In the genomic region with DNA sequence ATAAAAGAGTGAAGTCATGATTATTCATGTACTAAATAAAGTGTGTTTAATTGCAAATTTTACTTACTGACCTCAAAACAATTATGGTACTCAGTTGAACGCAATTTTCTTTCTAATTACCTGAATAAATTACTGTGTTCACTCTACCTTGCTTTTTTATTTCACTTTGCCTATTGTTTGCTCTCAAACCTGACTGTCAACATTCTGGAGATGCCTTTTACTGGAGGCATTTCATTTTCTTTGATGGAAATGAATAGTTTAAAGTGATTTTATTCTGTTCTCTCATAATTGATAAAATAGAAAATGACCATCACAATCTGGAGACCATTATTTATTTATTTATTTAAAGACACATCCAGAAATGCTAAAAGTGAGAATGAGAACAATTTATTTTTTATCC, we compare ENCODE assay signal across 15 cellular contexts.
DNase-seq lines count a peak whose midpoint lies in the region; ATAC-seq and TF ChIP-seq lines count a peak whose summit lies in the region.
"Had no signal": no experiment of that assay in that cellular context is flagged by ENCODE, and none has a peak within 500 bp of the region (broad histone marks: within the 10 kb centered on the region; RNA-seq: fewer than 3 reads in every experiment).

No MANE protein-coding gene starts in this region.

- H3K9me3 ChIP-seq in KOPT-K1 (ENCODE audit: insufficient read depth, low read length, poor library complexity, severe bottlenecking) (no peaks in the 10 kb centered on the region), SU-DHL-6 (ENCODE audit: insufficient read depth, low read length) (0 out of 2 replicates have a peak, but pooled peaks cover 10% of the 10 kb centered on the region)
- no peaks in the 10 kb centered on the region for H3K9me3 ChIP-seq in CD8-positive, alpha-beta T cell (ENCODE audit: low read length)
- H3K9me3 ChIP-seq: BE2C, Caco-2, HAP-1 had no signal

- H3K27ac Mint-ChIP-seq in CD8-positive, alpha-beta T cell = no peak overlapping the region
- H3K27ac Mint-ChIP-seq: CD4-positive, alpha-beta memory T cell; IgD-negative memory B cell had no signal

- POLR2A ChIA-PET in CD8-positive, alpha-beta T cell (lab: Charles Lee) = no interaction called here

- H3K4me1 Mint-ChIP-seq in CD8-positive, alpha-beta T cell (ENCODE audit: low read depth) = no peaks in the 10 kb centered on the region
- H3K4me1 Mint-ChIP-seq: CD4-positive, alpha-beta memory T cell; IgD-negative memory B cell had no signal

- no peaks in the 10 kb centered on the region for H3K79me2 ChIP-seq in SU-DHL-6 (ENCODE audit: insufficient read depth, low read length)

- H3K9me2 ChIP-seq in SU-DHL-6 (replicated peaks; ENCODE audit: insufficient read depth, low read length) = no peaks in the 10 kb centered on the region

- intact Hi-C loops in CD8-positive, alpha-beta T cell (cut with DNase I, micrococcal nuclease) = no loop called here

- ATAC-seq in CD8-positive, alpha-beta T cell = no peak

- H3K36me3 ChIP-seq in KOPT-K1 (ENCODE audit: insufficient read depth, low read length) (no peaks in the 10 kb centered on the region), SU-DHL-6 (ENCODE audit: low read length) (0 out of 2 replicates have a peak, but pooled peaks cover 5% of the 10 kb centered on the region)
- no peaks in the 10 kb centered on the region for H3K36me3 ChIP-seq in CD8-positive, alpha-beta T cell (ENCODE audit: insufficient read depth, low read length)
- H3K36me3 ChIP-seq: BE2C, HAP-1 had no signal

- no peaks in the 10 kb centered on the region for H3F3A ChIP-seq in SU-DHL-6 (ENCODE audit: insufficient read depth)

- H3K9me3 Mint-ChIP-seq in CD8-positive, alpha-beta T cell = peaks cover 19% of the 10 kb centered on the region

- H3K4me1 ChIP-seq in CD8-positive, alpha-beta T cell (ENCODE audit: insufficient read depth, low read length) = no peaks in the 10 kb centered on the region
- H3K4me1 ChIP-seq: BE2C, Caco-2, HAP-1 had no signal

- CTCF ChIA-PET in CD8-positive, alpha-beta T cell (lab: Charles Lee) = no interaction called here

- no peaks in the 10 kb centered on the region for H3K36me3 Mint-ChIP-seq in CD8-positive, alpha-beta T cell
- H3K36me3 Mint-ChIP-seq: CD4-positive, alpha-beta memory T cell; IgD-negative memory B cell had no signal

- H3K4me3 ChIP-seq in SU-DHL-6 (ENCODE audit: insufficient read depth, low read length, poor library complexity, severe bottlenecking) = no peak overlapping the region
- no peak overlapping the region for H3K4me3 ChIP-seq in CD8-positive, alpha-beta T cell (ENCODE audit: low read depth, low read length)
- H3K4me3 ChIP-seq: HAP-1 had no signal

- DNase-seq in COR-L47 (lab: John Stamatoyannopoulos, UW) (peak; percentile 33), NCI-H69 (lab: John Stamatoyannopoulos, UW) (peak; percentile 42), NCI-H510A treated with DMSO at 0.1 percent for 48 hours (lab: John Stamatoyannopoulos, UW) (no peak), AG08395 (ENCODE audit: low spot score) (no peak)
- no peak for DNase-seq in CD8-positive, alpha-beta T cell
- DNase-seq: BE2C; Caco-2; CD4-positive, alpha-beta memory T cell; DND-41; GDM1 had no signal

- peak overlapping the region; percentile 15 for H3K4me2 ChIP-seq in SU-DHL-6 (ENCODE audit: low read depth, low read length, poor library complexity, severe bottlenecking)

- peak overlapping the region; percentile 74 for H2AFZ ChIP-seq in SU-DHL-6 (ENCODE audit: low read depth, low read length, severe bottlenecking)

- no peak overlapping the region for H3K9ac ChIP-seq in SU-DHL-6 (ENCODE audit: low read length)

- no peaks in the 10 kb centered on the region for H4K20me1 ChIP-seq in SU-DHL-6 (ENCODE audit: low read depth, low read length)

- no peak overlapping the region for H3K4me3 Mint-ChIP-seq in CD8-positive, alpha-beta T cell
- H3K4me3 Mint-ChIP-seq: CD4-positive, alpha-beta memory T cell; IgD-negative memory B cell had no signal

- no peaks in the 10 kb centered on the region for H3K27me3 ChIP-seq in SU-DHL-6 (ENCODE audit: low read length)
- no peaks in the 10 kb centered on the region for H3K27me3 ChIP-seq in CD8-positive, alpha-beta T cell (ENCODE audit: insufficient read depth, low read length)
- H3K27me3 ChIP-seq: BE2C had no signal

- no peaks in the 10 kb centered on the region for H3K27me3 Mint-ChIP-seq in CD8-positive, alpha-beta T cell (ENCODE audit: low read depth)
- H3K27me3 Mint-ChIP-seq: CD4-positive, alpha-beta memory T cell; IgD-negative memory B cell had no signal

- TF ChIP-seq CTCF in SU-DHL-6 (IDR thresholded peaks at IDR 0.05; ENCODE audit: insufficient read depth, low read length, poor library complexity, severe bottlenecking) = no peak
- TF ChIP-seq CTCF in CD8-positive, alpha-beta T cell (IDR thresholded peaks at IDR 0.05) = no peak

- H3K27ac ChIP-seq in KOPT-K1 (ENCODE audit: low read depth, low read length, poor library complexity, severe bottlenecking) (peak overlapping the region; percentile 9), SU-DHL-6 (ENCODE audit: low read depth, low read length) (no peak overlapping the region)
- H3K27ac ChIP-seq in CD8-positive, alpha-beta T cell (ENCODE audit: low read depth, low read length) = no peak overlapping the region
- H3K27ac ChIP-seq: C4-2B had no signal

Comparison
In these comparisons a context has a peak if more than half of its experiments do, and no peak if none do; other contexts are left out.
1. DNase-seq: peak in COR-L47 (single experiment) and NCI-H69 (single experiment); none in NCI-H510A treated with DMSO at 0.1 percent for 48 hours (single experiment), AG08395 (single experiment) and CD8-positive, alpha-beta T cell (0 of 7).